ENCODE assay signal across 22 cellular contexts in the genomic region with DNA sequence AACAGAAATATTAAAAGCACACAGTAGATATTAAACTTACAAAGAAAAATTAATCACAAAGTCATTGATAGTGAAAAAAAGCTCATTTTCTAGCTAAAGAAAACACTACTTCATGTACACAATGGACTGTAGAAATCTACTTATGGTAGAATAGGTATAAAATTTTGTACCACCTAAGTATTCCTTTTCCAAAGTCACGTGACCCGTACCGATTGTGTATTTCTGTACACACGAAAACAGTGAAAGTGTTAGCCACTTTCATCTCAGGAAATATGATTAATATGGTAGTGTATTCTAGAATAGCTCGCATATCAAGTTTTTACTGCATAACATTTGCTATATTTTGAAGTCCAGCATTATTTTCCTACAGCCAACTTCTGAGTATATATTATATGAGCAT.
"Had no signal": no experiment of that assay in that cellular context is flagged by ENCODE, and none has a peak within 500 bp of the region (broad histone marks: within the 10 kb centered on the region; RNA-seq: fewer than 3 reads in every experiment).

No MANE protein-coding gene starts in this region.

- DNase-seq: dermis blood vessel endothelial cell; dorsolateral prefrontal cortex; effector CD4-positive, alpha-beta T cell; effector memory CD4-positive, alpha-beta T cell; foreskin keratinocyte; heart left ventricle; hypothalamus; left cardiac atrium; left lung; left ventricle myocardium superior; lower lobe of right lung; mesenchymal stem cell; midbrain had no signal

- H2AFZ ChIP-seq: hepatocyte had no signal

- H3K27ac ChIP-seq: coronary artery, dorsolateral prefrontal cortex, esophagus muscularis mucosa, foreskin keratinocyte, gastroesophageal sphincter, heart left ventricle, hepatocyte, left lung, lower lobe of right lung had no signal

- H3K4me2 ChIP-seq: hepatocyte had no signal

- H3K9me3 ChIP-seq: esophagus muscularis mucosa, gastroesophageal sphincter, heart left ventricle, left lung, lower lobe of right lung had no signal

- ATAC-seq: foreskin keratinocyte, gastroesophageal sphincter, heart left ventricle, left cardiac atrium, left lung, left ventricle myocardium superior, lower lobe of right lung had no signal

- H3K79me2 ChIP-seq: hepatocyte had no signal

- H3K27me3 ChIP-seq: dorsolateral prefrontal cortex, esophagus muscularis mucosa, foreskin keratinocyte, gastroesophageal sphincter, heart left ventricle, hepatocyte, left lung had no signal

- FAIRE-seq: colon, endothelial cell of umbilical vein, frontal cortex, islet of Langerhans, keratinocyte had no signal

- H3K4me1 ChIP-seq: foreskin keratinocyte, gastroesophageal sphincter, heart left ventricle, left lung, lower lobe of right lung had no signal

- H3K4me3 ChIP-seq: coronary artery, dorsolateral prefrontal cortex, esophagus muscularis mucosa, gastroesophageal sphincter, heart left ventricle, hepatocyte, left lung, lower lobe of right lung had no signal

- H3K36me3 ChIP-seq: left lung, lower lobe of right lung had no signal
